16 cellular contexts compared by ENCODE assay signal in the genomic region with DNA sequence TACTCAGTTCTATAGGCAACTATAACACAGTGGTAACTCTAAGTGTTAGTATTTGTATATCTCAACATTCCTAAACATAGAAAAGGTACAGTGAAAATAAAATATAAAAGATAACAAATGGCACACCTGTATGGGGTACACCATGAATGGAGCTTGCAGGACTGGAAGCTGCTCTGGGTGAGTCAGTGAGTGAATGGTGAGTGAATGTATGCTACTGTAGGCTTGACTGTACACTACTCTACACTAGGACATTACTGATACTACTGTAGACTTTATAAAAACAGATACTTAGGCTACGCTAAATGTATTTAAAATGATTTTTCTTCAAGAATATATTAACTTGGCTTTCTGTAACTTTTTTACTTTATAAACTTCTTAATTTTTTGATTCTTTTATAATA. TPM values are rescaled to one million over a fixed set of nuclear protein-coding genes. Genes with fewer than 3 reads are reported as not detected.
A peak's percentile ranks its signal among the peaks of the same experiment; 100 is the strongest.
DNase-seq lines count a peak whose midpoint lies in the region; ATAC-seq and TF ChIP-seq lines count a peak whose summit lies in the region.
"Had no signal": no experiment of that assay in that cellular context is flagged by ENCODE, and none has a peak within 500 bp of the region (broad histone marks: within the 10 kb centered on the region; RNA-seq: fewer than 3 reads in every experiment).

No MANE protein-coding gene starts in this region.

- H3K27me3 ChIP-seq in GM23338 (ENCODE audit: insufficient read depth) = no peaks in the 10 kb centered on the region
- no peaks in the 10 kb centered on the region for H3K27me3 ChIP-seq in psoas muscle (ENCODE audit: insufficient read depth in 3 of 3, low read length in 2 of 3)
- no peaks in the 10 kb centered on the region for H3K27me3 ChIP-seq in heart left ventricle

- ATAC-seq in GM23338 = no peak
- ATAC-seq in psoas muscle = no peak
- no peak for ATAC-seq in GM19395 (IDR thresholded peaks at IDR 0.05; ENCODE audit: unreplicated experiment)
- no peak for ATAC-seq in heart left ventricle
- ATAC-seq in HG03457 (IDR thresholded peaks at IDR 0.05; ENCODE audit: unreplicated experiment) = no peak
- ATAC-seq: GM12878 had no signal

- H3K4me3 ChIP-seq in GM23338 (no peak overlapping the region), epithelial cell of esophagus (ENCODE audit: low read length) (no peak overlapping the region), psoas muscle (no peak overlapping the region), heart left ventricle (no peak overlapping the region)
- H3K4me3 ChIP-seq: GM12878, HAP-1 had no signal

- TF ChIP-seq CTCF in GM23338 (conservative IDR thresholded peaks at IDR 0.05; ENCODE audit: low read depth in 2 of 2) = no peak
- no peak for TF ChIP-seq CTCF in epithelial cell of esophagus (IDR thresholded peaks at IDR 0.05; ENCODE audit: insufficient read depth, low read depth, low read length, missing control alignments)
- TF ChIP-seq CTCF in psoas muscle (IDR thresholded peaks at IDR 0.05) = no peak
- no peak for TF ChIP-seq CTCF in heart left ventricle (IDR thresholded peaks at IDR 0.05)

- peaks cover 10% of the 10 kb centered on the region for H3K9me3 Mint-ChIP-seq in GM23338

- H3K36me3 ChIP-seq in GM23338 (ENCODE audit: insufficient read depth) = peaks cover 8% of the 10 kb centered on the region
- H3K36me3 ChIP-seq in psoas muscle (ENCODE audit: insufficient read depth in 1 of 2, low read depth in 1 of 2) = peaks cover 0 to 22% of the 10 kb centered on the region in 2 donors
- peaks cover 0 to 5% (median 0%) of the 10 kb centered on the region in 9 donors for H3K36me3 ChIP-seq in heart left ventricle

- no peak for TF ChIP-seq POLR2A in heart left ventricle (IDR thresholded peaks at IDR 0.05)

- no peak overlapping the region for H3K4me3 Mint-ChIP-seq in GM23338
- H3K4me3 Mint-ChIP-seq: CD14-positive monocyte; CD4-positive, alpha-beta T cell; CD8-positive, alpha-beta memory T cell; HFFc6 had no signal

- H3K27ac Mint-ChIP-seq in GM23338 = no peak overlapping the region
- H3K27ac Mint-ChIP-seq: CD4-positive, alpha-beta T cell; HFFc6 had no signal

- intact Hi-C loops in psoas muscle (cut with DNase I) (no loop called here), heart left ventricle (cut with DNase I) (no loop called here)

- peaks cover 7% of the 10 kb centered on the region for H3K27me3 Mint-ChIP-seq in GM23338 (ENCODE audit: insufficient read depth, low read depth, poor library complexity)

- peaks cover 15% of the 10 kb centered on the region for H3K4me1 Mint-ChIP-seq in GM23338
- H3K4me1 Mint-ChIP-seq: CD14-positive monocyte; CD8-positive, alpha-beta memory T cell had no signal

- no peaks in the 10 kb centered on the region for H3K9me3 ChIP-seq in psoas muscle
- H3K9me3 ChIP-seq in heart left ventricle = peaks cover 0 to 9% (median 1%) of the 10 kb centered on the region in 12 donors
- H3K9me3 ChIP-seq: HAP-1 had no signal

- H3K9me2 ChIP-seq in GM23338 (ENCODE audit: insufficient read depth) = 0 out of 2 replicates have a peak, but pooled peaks cover 5% of the 10 kb centered on the region

- peaks cover 99% of the 10 kb centered on the region for H3K79me2 ChIP-seq in GM23338 (replicated peaks; ENCODE audit: insufficient read depth)

- H2AFZ ChIP-seq in GM23338 = no peak overlapping the region

- H3K27ac ChIP-seq in GM23338 (ENCODE audit: low read depth) = 0 out of 2 replicates have a peak overlapping the region, but pooled peaks have one; percentile 83
- peak overlapping the region; percentile 81 for H3K27ac ChIP-seq in psoas muscle
- H3K27ac ChIP-seq in heart left ventricle = no peak overlapping the region

- WGBS in psoas muscle, 3 donors = 97 to 100% (median 97%) methylated on average over 1 of the region's 1 CpG
- 97 to 100% (median 98%) methylated on average over 1 of the region's 1 CpG for WGBS in heart left ventricle, 4 donors

- peaks cover 61% of the 10 kb centered on the region for H4K20me1 ChIP-seq in GM23338 (replicated peaks; ENCODE audit: insufficient read depth)

- H3F3A ChIP-seq in GM23338 (replicated peaks; ENCODE audit: low read depth) = peaks cover 8% of the 10 kb centered on the region

- peaks cover 40% of the 10 kb centered on the region for H3K36me3 Mint-ChIP-seq in GM23338 (ENCODE audit: low read depth)
- H3K36me3 Mint-ChIP-seq: CD14-positive monocyte; CD8-positive, alpha-beta memory T cell had no signal

- DNase-seq in GM23338 (ENCODE audit: low spot score) = no peak
- DNase-seq in epithelial cell of esophagus (ENCODE audit: low read depth) = peak; percentile 33
- DNase-seq in psoas muscle = no peak
- DNase-seq in heart left ventricle = no peak
- DNase-seq: CD4-positive, alpha-beta T cell; CD8-positive, alpha-beta memory T cell; DMS 273 treated with DMSO at 0.1 percent for 48 hours; EL; GDM1; GOT3; HFFc6 had no signal

- H3K4me1 ChIP-seq in GM23338 (ENCODE audit: insufficient read depth) (no peaks in the 10 kb centered on the region; the same call in 1 of the 2 replicates), psoas muscle (peaks cover 42% of the 10 kb centered on the region), heart left ventricle (peaks cover 0 to 19% (median 0%) of the 10 kb centered on the region in 12 donors)

- H3K4me2 ChIP-seq in GM23338 = no peak overlapping the region

TF ChIP-seq in GM23338, 12 proteins besides CTCF, POLR2A, EP300 and RAD21:
- no peak for TF ChIP-seq ZNF331 (CRISPR knock-in tag; IDR thresholded peaks at IDR 0.05; ENCODE audit: low read depth)
- TF ChIP-seq, protein P1, sequence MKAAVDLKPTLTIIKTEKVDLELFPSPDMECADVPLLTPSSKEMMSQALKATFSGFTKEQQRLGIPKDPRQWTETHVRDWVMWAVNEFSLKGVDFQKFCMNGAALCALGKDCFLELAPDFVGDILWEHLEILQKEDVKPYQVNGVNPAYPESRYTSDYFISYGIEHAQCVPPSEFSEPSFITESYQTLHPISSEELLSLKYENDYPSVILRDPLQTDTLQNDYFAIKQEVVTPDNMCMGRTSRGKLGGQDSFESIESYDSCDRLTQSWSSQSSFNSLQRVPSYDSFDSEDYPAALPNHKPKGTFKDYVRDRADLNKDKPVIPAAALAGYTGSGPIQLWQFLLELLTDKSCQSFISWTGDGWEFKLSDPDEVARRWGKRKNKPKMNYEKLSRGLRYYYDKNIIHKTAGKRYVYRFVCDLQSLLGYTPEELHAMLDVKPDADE (IDR thresholded peaks at IDR 0.05) = no peak
- TF ChIP-seq NANOG (IDR thresholded peaks at IDR 0.05; ENCODE audit: borderline replicate concordance) = no peak
- TF ChIP-seq EZH2 (IDR thresholded peaks at IDR 0.05; ENCODE audit: low read depth, unreplicated experiment) = no peak

RNA-seq across cellular contexts. Expression of a gene that starts 25.5 kb away (rescaled TPM):
- total RNA-seq in GM23338 (2014; rRNA removed; shearing (Covaris generic)) = 137 and 145 TPM in 2 replicates
- 56.0 and 68.1 TPM in 2 replicates for polyA plus RNA-seq in GM23338 (2016; fragmentation: Nextera tagmentation; extraction: Ambion mirVana)
- 100 to 1,000 TPM in 3 of 4 donors, 10 to 100 TPM in 1; 96.2 to 236 (median 171) TPM for total RNA-seq in psoas muscle
- 10 to 100 TPM; 71.2 to 88.7 (median 81.4) TPM for polyA plus RNA-seq in psoas muscle
- total RNA-seq in heart left ventricle = 10 to 100 TPM in 7 of 9 donors, 1 to 10 TPM in 2; 5.7 to 49.8 (median 16.1) TPM
- polyA plus RNA-seq in heart left ventricle = 10 to 100 TPM in 1 of 2 donors, 1 to 10 TPM in 1; 7.3 to 59.2 TPM
- total RNA-seq: CD4-positive, alpha-beta T cell had no signal
- polyA plus RNA-seq: CD14-positive monocyte; CD8-positive, alpha-beta memory T cell had no signal

Comparison
In these comparisons a context has a peak if more than half of its experiments do, and no peak if none do; other contexts are left out.
1. H3K27ac ChIP-seq: peak in GM23338 (single experiment) and psoas muscle (single experiment); none in heart left ventricle (0 of 12).